ENCODE assay signal across 3 cellular contexts in genomic region chr19:16512611-16513010, GRCh38. TPM values are rescaled to one million over a fixed set of nuclear protein-coding genes. Genes with fewer than 3 reads are reported as not detected.
"Had no signal": no experiment of that assay in that cellular context is flagged by ENCODE, and none has a peak within 500 bp of the region (broad histone marks: within the 10 kb centered on the region; RNA-seq: fewer than 3 reads in every experiment).

No MANE protein-coding gene starts in this region.

RNA-seq across cellular contexts. Expression of gene CALR3, which starts 16.6 kb away (rescaled TPM):
- total RNA-seq: HepG2, HFFc6, HT1080 had no signal
